In the genomic region with DNA sequence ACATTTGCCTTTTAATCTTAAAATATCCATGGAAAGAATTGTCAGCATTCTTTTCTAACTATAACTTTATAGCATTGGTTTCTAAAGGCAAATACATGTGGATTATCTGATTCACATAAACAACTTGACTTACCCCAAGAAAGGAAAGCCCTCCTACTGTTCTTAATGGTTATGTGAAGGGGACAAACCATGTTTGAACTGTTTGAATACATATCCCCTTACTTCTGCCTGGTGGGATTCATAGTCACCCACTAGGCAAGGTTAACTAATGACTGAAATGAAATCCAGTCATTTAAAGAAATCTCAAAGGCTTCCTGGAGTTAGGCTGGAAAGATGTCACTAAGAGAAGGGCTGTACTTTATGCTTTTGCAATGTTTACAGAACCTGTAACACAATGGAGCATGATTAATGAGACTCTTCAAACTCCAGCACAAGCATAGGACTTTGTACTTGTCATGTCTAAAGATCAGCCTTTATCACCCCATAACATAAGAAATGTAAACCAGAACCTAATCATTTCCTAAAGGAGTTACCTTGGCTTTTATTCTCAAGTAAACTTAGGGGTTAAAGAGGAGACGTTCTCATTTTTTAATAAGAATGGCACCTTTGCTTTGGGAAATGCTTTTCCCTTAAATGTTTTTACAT, we compare ENCODE assay signal across 29 cellular contexts. TPM values are rescaled to one million over a fixed set of nuclear protein-coding genes. Genes with fewer than 3 reads are reported as not detected.
A peak's percentile ranks its signal among the peaks of the same experiment; 100 is the strongest.
DNase-seq lines count a peak whose midpoint lies in the region; ATAC-seq, FAIRE-seq and TF ChIP-seq lines count a peak whose summit lies in the region.
"Had no signal": no experiment of that assay in that cellular context is flagged by ENCODE, and none has a peak within 500 bp of the region (broad histone marks: within the 10 kb centered on the region; RNA-seq: fewer than 3 reads in every experiment).

No MANE protein-coding gene starts in this region.

- CTCF ChIA-PET in A549 (lab: Yijun Ruan, JAX): interaction anchor here (1.5 kb wide), 1 partner anchor 9 kb away, joined by 4 read pairs; no protein-coding TSS in a partner anchor

- TF ChIP-seq RAD21 in A549 (conservative IDR thresholded peaks at IDR 0.05 in 1 of 2, IDR thresholded peaks at IDR 0.05 in 1 of 2): no peak; a peak in 1 of 5 replicates

- TF ChIP-seq EP300 in A549 (IDR thresholded peaks at IDR 0.05): no peak

- H3K4me3 ChIP-seq in A549: no peak overlapping the region
- H3K4me3 ChIP-seq: HAP-1, heart right ventricle, left lung, SJSA1, suprapubic skin, uterus had no signal

- no peak for TF ChIP-seq CTCF in A549 (IDR thresholded peaks at IDR 0.05)

- H3K27ac ChIP-seq in A549: peak overlapping the region; percentile 37 to 44; a peak in 4 of 6 replicates
- H3K27ac ChIP-seq: heart right ventricle, HL-60, left lung, SJSA1, suprapubic skin, uterus had no signal

- peak; percentile 7 for FAIRE-seq in A549 (lab: Jason Lieb, UNC)

- ATAC-seq in A549 (peak; percentile 30 to 83; a peak in 4 of 6 replicates), left colon (peak; percentile 99), HG02763 (IDR thresholded peaks at IDR 0.05; ENCODE audit: unreplicated experiment) (no peak), HG03354 (IDR thresholded peaks at IDR 0.05; ENCODE audit: poor library complexity, severe bottlenecking, unreplicated experiment) (no peak)
- ATAC-seq: activated CD8-positive, alpha-beta T cell treated with anti-CD3 and anti-CD28 coated beads, Interleukin-2, amount 10 ng/mL, durations not matched to agents 7 days and 5 days; activated naive CD8-positive, alpha-beta T cell treated with anti-CD3 and anti-CD28 coated beads, Interleukin-2, amount 50 U/mL, for 24 hours; heart right ventricle; left lung; naive thymus-derived CD4-positive, alpha-beta T cell; stimulated activated naive B cell treated with anti-CD40 and anti-IgM and Interleukin-4, amounts not matched to agents 10 μg/mL and 1 μg/mL and 100 μg/mL, for 72 hours had no signal

- H3K4me2 ChIP-seq in A549: peak overlapping the region; percentile 52

- 20% methylated on average over 1 of the region's 1 CpG for whole genome bisulfite sequencing in A549 (ENCODE audit: missing lambda C conversion rate)

- DNase-seq in A549 (ENCODE audit: low read depth in 1 of 2, low spot score in 1 of 2): peak in 1 of 2 experiments; percentile 58
- peak; percentile 20 for DNase-seq in DMS53 treated with DMSO at 0.1 percent for 48 hours (lab: John Stamatoyannopoulos, UW; ENCODE audit: unreplicated experiment)
- peak; percentile 56 for DNase-seq in NCI-H345 treated with DMSO at 0.1 percent for 48 hours (lab: John Stamatoyannopoulos, UW; ENCODE audit: unreplicated experiment)
- no peak for DNase-seq in left colon
- no peak for DNase-seq in H4 (ENCODE audit: low spot score)
- no peak for DNase-seq in Kasumi-1 (lab: John Stamatoyannopoulos, UW)
- DNase-seq: activated CD4-positive, CD25-positive, alpha-beta regulatory T cell treated with anti-CD3 and anti-CD28 coated beads, Interleukin-2, amount 50 U/mL, for 72 hours; activated CD8-positive, alpha-beta T cell treated with anti-CD3 and anti-CD28 coated beads, Interleukin-2, amount 10 ng/mL, durations not matched to agents 7 days and 5 days; activated gamma-delta T cell; activated naive CD8-positive, alpha-beta T cell treated with anti-CD3 and anti-CD28 coated beads, Interleukin-2, amount 50 U/mL, for 24 hours; C1 segment of cervical spinal cord; Calu3; erythroblast; heart right ventricle; left lung; naive thymus-derived CD4-positive, alpha-beta T cell; NCI-H1694; retina; stimulated activated CD4-positive, alpha-beta T cell treated with anti-CD3 and anti-CD28 coated beads, Interleukin-4, amount 100 ng/mL, for 1 hour; stimulated activated naive B cell treated with anti-CD40 and anti-IgM and Interleukin-4, amounts not matched to agents 10 μg/mL and 1 μg/mL and 100 μg/mL, for 72 hours; T-helper 1 cell; uterus had no signal

- no peaks in the 10 kb centered on the region for H3K9me3 ChIP-seq in A549
- H3K9me3 ChIP-seq: HAP-1, heart right ventricle, left lung, SJSA1, suprapubic skin, uterus had no signal

- H3K4me1 ChIP-seq in A549: peaks cover 45% of the 10 kb centered on the region
- H3K4me1 ChIP-seq: left lung, suprapubic skin, uterus had no signal

- intact Hi-C loops in left colon (cut with DNase I, micrococcal nuclease): no loop called here

- no peak for TF ChIP-seq POLR2A in A549 (IDR thresholded peaks at IDR 0.05; ENCODE audit: low read length)

- POLR2A ChIA-PET in A549 (lab: Yijun Ruan, JAX): no interaction called here

TF ChIP-seq in A549, 52 proteins besides CTCF, POLR2A, EP300 and RAD21:
- peak; percentile 48 for TF ChIP-seq GATA3 (IDR thresholded peaks at IDR 0.05; ENCODE audit: borderline replicate concordance)
- no peak for TF ChIP-seq HOXA7 (CRISPR knock-in tag; IDR thresholded peaks at IDR 0.05)
- TF ChIP-seq RCOR1 (IDR thresholded peaks at IDR 0.05; ENCODE audit: low read depth, low read length): no peak
- peak; percentile 48 to 50; a peak in 2 of 4 replicates for TF ChIP-seq CEBPB (IDR thresholded peaks at IDR 0.05)
- peak; percentile 92 for TF ChIP-seq HOXB5 (CRISPR knock-in tag; IDR thresholded peaks at IDR 0.05)

RNA-seq across cellular contexts. Expression of a gene that starts 10.2 kb away (rescaled TPM):
- polyA plus RNA-seq in A549 (2011; rRNA removed) (6.4 and 7.5 TPM in 2 replicates), A549 (2017; fragmentation: RNase III; extraction: RNeasy Plus Mini Kit Qiagen cat#74134 plus additional on column Dnase treatment) (6.6 to 7.0 TPM (median 6.8 TPM) in 3 replicates)
- 2.6 and 4.2 TPM in 2 replicates for polyA plus RNA-seq in A549 (2012; cell fraction: cytosol; rRNA removed)
- 13.0 and 24.3 TPM in 2 replicates for polyA plus RNA-seq in A549 (2012; cell fraction: nucleus; rRNA removed)
- polyA minus RNA-seq in A549 (2011; rRNA and poly(A)+ RNA removed): 12.6 and 13.3 TPM in 2 replicates
- 1 to 10 TPM; 2.5 to 7.5 TPM for total RNA-seq in left colon
- 9.8 and 13.7 TPM in 2 replicates for total RNA-seq in H4 (2014; rRNA removed; shearing (Covaris generic))
- total RNA-seq: activated CD8-positive, alpha-beta T cell treated with anti-CD3 and anti-CD28 coated beads, Interleukin-2, amount 10 ng/mL, durations not matched to agents 7 days and 5 days; Calu3; naive thymus-derived CD4-positive, alpha-beta T cell had no signal
- polyA plus RNA-seq: IgD-negative memory B cell; naive thymus-derived CD4-positive, alpha-beta T cell had no signal

Comparison
In these comparisons a context has a peak if more than half of its experiments do, and no peak if none do; other contexts are left out.
1. ATAC-seq: peak in A549 (2 of 2) and left colon (single experiment); none in HG02763 (single experiment) and HG03354 (single experiment).
2. DNase-seq: peak in DMS53 treated with DMSO at 0.1 percent for 48 hours (single experiment) and NCI-H345 treated with DMSO at 0.1 percent for 48 hours (single experiment); none in left colon (0 of 2), H4 (single experiment) and Kasumi-1 (0 of 2).